8 cellular contexts compared by ENCODE assay signal in the genomic region with DNA sequence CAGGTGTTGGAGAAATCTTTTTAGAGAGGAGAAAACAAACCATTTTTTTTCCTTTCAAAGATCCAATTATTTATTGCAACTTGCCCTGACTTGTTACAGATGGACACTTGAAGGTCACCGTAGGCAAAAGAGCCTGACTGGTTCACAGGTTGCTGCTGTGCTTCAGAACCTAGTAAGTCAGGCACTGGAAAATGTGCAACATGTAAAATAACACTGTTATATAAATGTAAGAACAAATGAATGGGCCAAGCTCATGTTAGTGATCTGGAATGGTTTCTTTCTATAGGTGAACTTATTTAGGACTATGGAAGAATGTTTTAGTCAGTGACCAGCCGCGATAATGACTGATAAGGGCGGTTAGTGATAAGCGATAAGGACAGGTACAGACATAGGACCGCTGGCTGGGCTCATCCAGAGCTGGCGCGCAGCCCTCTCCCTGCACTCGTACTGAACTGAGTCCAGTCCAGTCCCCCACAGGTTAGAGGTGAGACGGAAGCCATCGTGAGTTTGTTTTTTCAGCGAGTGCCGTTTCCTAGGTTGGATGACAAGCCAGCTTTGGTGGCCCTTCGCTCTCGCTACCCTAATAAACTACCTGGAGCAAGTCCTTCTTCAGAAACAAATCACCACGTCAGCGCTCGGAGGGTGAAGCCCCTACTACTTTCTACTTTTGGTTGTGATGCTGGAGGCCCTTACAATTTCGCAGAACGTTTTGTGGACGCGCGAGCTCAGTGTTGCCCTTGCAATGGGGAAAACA.
DNase-seq lines count a peak whose midpoint lies in the region; ATAC-seq lines count a peak whose summit lies in the region.

No MANE protein-coding gene starts in this region.

- peak; percentile 32 for ATAC-seq in HG02759 (IDR thresholded peaks at IDR 0.05; ENCODE audit: unreplicated experiment)

- peak; percentile 35 to 43 for DNase-seq in activated CD4-positive, alpha-beta T cell treated with anti-CD3 and anti-CD28 coated beads for 4 hours
- no peak for DNase-seq in activated CD4-positive, alpha-beta T cell treated with anti-CD3 and anti-CD28 coated beads, Interleukin-2, amount 50 U/mL, for 1 hour
- DNase-seq in NCI-H526 (lab: John Stamatoyannopoulos, UW), result peak; percentile 45 to 70
- peak; percentile 36 for DNase-seq in activated naive CD8-positive, alpha-beta T cell treated with anti-CD3 and anti-CD28 coated beads for 36 hours
- DNase-seq in iPS-NIHi11 (ENCODE audit: low spot score), result peak; percentile 23
- peak; percentile 15 for DNase-seq in stimulated activated CD8-positive, alpha-beta memory T cell treated with anti-CD3 and anti-CD28 coated beads, Interleukin-12 subunit alpha, Interleukin-12 subunit beta, amount 100 ng/mL, for 1 hour (ENCODE audit: low read depth)
- DNase-seq in NCI-H82 treated with DMSO at 0.1 percent for 48 hours (lab: John Stamatoyannopoulos, UW; ENCODE audit: unreplicated experiment), result no peak

- H3K4me3 Mint-ChIP-seq in activated naive CD8-positive, alpha-beta T cell treated with anti-CD3 and anti-CD28 coated beads for 36 hours, result peak overlapping the region; percentile 92

- peaks cover 80% of the 10 kb centered on the region for H3K27me3 Mint-ChIP-seq in activated naive CD8-positive, alpha-beta T cell treated with anti-CD3 and anti-CD28 coated beads for 36 hours

- peaks cover 27% of the 10 kb centered on the region for H3K4me1 Mint-ChIP-seq in activated naive CD8-positive, alpha-beta T cell treated with anti-CD3 and anti-CD28 coated beads for 36 hours

- H3K9me3 Mint-ChIP-seq in activated naive CD8-positive, alpha-beta T cell treated with anti-CD3 and anti-CD28 coated beads for 36 hours, result no peaks in the 10 kb centered on the region

- peak overlapping the region; percentile 87 for H3K27ac Mint-ChIP-seq in activated naive CD8-positive, alpha-beta T cell treated with anti-CD3 and anti-CD28 coated beads for 36 hours

- H3K36me3 Mint-ChIP-seq in activated naive CD8-positive, alpha-beta T cell treated with anti-CD3 and anti-CD28 coated beads for 36 hours, result peaks cover 5% of the 10 kb centered on the region

Comparison
In these comparisons a context has a peak if more than half of its experiments do, and no peak if none do; other contexts are left out.
1. DNase-seq: peak in activated CD4-positive, alpha-beta T cell treated with anti-CD3 and anti-CD28 coated beads for 4 hours (2 of 2), NCI-H526 (2 of 2), activated naive CD8-positive, alpha-beta T cell treated with anti-CD3 and anti-CD28 coated beads for 36 hours (single experiment), iPS-NIHi11 (single experiment) and stimulated activated CD8-positive, alpha-beta memory T cell treated with anti-CD3 and anti-CD28 coated beads, Interleukin-12 subunit alpha, Interleukin-12 subunit beta, amount 100 ng/mL, for 1 hour (single experiment); none in activated CD4-positive, alpha-beta T cell treated with anti-CD3 and anti-CD28 coated beads, Interleukin-2, amount 50 U/mL, for 1 hour (single experiment) and NCI-H82 treated with DMSO at 0.1 percent for 48 hours (single experiment).